Comparison of ENCODE assay signal across 2 cellular contexts in the genomic region with DNA sequence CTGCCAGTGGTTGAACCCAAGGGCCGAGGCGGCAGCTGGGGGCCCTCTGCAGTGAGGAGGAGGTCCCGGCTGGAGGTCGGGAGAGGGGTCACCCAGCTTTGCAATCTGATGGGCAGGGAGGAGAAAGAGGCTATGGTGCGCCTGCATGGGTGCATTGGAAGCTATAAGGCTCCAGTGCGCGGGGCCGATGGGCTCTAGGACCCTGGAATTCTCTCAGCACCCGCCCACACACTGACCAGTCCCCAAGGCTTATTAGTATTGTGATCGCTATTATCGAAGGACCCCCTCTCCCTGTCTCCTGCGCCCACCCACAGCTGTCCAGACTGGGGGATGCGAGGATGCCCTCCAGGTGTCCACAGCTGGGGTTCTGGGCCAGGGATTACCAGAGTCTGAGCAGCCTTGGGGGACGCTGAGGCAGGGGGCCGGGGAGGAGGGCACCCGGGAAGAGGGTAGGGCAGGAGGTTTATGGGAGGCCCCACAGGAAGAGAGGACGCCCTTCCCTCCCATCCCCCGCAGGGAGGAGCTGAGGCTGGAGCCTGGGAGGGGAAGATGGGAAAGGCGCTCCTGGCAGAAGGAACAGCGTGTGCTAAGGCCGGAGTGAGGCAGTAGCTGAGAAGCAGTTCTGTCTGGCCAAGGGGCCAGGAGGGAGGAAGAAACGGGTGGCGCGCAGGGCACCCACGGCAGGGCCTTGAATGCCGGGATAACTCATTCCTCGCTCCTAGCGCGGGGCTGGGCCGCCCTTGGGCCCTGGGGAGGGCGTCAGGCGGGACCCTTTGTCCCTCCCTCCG.
TF ChIP-seq lines count a peak whose summit lies in the region.

No MANE protein-coding gene starts in this region.

TF ChIP-seq in HCT116, 20 proteins besides CTCF, POLR2A, EP300 and RAD21:
- peak; percentile 71 for TF ChIP-seq POLR2AphosphoS5 (IDR thresholded peaks at IDR 0.05; ENCODE audit: low read depth, low read length)
- peak; percentile 43 for TF ChIP-seq YY1 (IDR thresholded peaks at IDR 0.05; ENCODE audit: extremely low read depth, insufficient replicate concordance, low read depth, low read length)
- TF ChIP-seq, protein P1, sequence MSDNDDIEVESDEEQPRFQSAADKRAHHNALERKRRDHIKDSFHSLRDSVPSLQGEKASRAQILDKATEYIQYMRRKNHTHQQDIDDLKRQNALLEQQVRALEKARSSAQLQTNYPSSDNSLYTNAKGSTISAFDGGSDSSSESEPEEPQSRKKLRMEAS (IDR thresholded peaks at IDR 0.05), result no peak
- TF ChIP-seq, protein P2, sequence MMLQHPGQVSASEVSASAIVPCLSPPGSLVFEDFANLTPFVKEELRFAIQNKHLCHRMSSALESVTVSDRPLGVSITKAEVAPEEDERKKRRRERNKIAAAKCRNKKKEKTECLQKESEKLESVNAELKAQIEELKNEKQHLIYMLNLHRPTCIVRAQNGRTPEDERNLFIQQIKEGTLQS (IDR thresholded peaks at IDR 0.05), result no peak

TF ChIP-seq in K562, 482 proteins besides CTCF, POLR2A, EP300 and RAD21:
- no peak for TF ChIP-seq HDGF (IDR thresholded peaks at IDR 0.05)
- no peak for TF ChIP-seq XRCC5 (IDR thresholded peaks at IDR 0.05; ENCODE audit: low read depth, low read length)
- TF ChIP-seq EGR1 (conservative IDR thresholded peaks at IDR 0.05), result peak; percentile 83
- TF ChIP-seq, protein P3, sequence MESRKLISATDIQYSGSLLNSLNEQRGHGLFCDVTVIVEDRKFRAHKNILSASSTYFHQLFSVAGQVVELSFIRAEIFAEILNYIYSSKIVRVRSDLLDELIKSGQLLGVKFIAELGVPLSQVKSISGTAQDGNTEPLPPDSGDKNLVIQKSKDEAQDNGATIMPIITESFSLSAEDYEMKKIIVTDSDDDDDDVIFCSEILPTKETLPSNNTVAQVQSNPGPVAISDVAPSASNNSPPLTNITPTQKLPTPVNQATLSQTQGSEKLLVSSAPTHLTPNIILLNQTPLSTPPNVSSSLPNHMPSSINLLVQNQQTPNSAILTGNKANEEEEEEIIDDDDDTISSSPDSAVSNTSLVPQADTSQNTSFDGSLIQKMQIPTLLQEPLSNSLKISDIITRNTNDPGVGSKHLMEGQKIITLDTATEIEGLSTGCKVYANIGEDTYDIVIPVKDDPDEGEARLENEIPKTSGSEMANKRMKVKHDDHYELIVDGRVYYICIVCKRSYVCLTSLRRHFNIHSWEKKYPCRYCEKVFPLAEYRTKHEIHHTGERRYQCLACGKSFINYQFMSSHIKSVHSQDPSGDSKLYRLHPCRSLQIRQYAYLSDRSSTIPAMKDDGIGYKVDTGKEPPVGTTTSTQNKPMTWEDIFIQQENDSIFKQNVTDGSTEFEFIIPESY (CRISPR knock-in tag; IDR thresholded peaks at IDR 0.05), result peak; percentile 37; the same call in 1 of the 2 replicates
- TF ChIP-seq ZNF143 (CRISPR knock-in tag; IDR thresholded peaks at IDR 0.05), result peak; percentile 41; the same call in 1 of the 2 replicates
- TF ChIP-seq POLR2G (IDR thresholded peaks at IDR 0.05; ENCODE audit: low read depth, low read length), result 0 out of 2 replicates have a peak, but pooled peaks have one; percentile 13
- TF ChIP-seq PCBP1 (IDR thresholded peaks at IDR 0.05; ENCODE audit: low read depth, low read length, poor library complexity, severe bottlenecking), result peak; percentile 92
- peak; percentile 43; the same call in 1 of the 2 replicates for TF ChIP-seq RBFOX2 (IDR thresholded peaks at IDR 0.05; ENCODE audit: low read depth, low read length)
- TF ChIP-seq, protein P4, sequence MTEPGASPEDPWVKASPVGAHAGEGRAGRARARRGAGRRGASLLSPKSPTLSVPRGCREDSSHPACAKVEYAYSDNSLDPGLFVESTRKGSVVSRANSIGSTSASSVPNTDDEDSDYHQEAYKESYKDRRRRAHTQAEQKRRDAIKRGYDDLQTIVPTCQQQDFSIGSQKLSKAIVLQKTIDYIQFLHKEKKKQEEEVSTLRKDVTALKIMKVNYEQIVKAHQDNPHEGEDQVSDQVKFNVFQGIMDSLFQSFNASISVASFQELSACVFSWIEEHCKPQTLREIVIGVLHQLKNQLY (CRISPR knock-in tag; conservative IDR thresholded peaks at IDR 0.05), result no peak
- TF ChIP-seq, protein P5, sequence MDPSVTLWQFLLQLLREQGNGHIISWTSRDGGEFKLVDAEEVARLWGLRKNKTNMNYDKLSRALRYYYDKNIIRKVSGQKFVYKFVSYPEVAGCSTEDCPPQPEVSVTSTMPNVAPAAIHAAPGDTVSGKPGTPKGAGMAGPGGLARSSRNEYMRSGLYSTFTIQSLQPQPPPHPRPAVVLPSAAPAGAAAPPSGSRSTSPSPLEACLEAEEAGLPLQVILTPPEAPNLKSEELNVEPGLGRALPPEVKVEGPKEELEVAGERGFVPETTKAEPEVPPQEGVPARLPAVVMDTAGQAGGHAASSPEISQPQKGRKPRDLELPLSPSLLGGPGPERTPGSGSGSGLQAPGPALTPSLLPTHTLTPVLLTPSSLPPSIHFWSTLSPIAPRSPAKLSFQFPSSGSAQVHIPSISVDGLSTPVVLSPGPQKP (CRISPR knock-in tag; IDR thresholded peaks at IDR 0.05), result no peak
- no peak for TF ChIP-seq ZSCAN32 (CRISPR knock-in tag; IDR thresholded peaks at IDR 0.05)
- TF ChIP-seq GATA2 (CRISPR knock-in tag; IDR thresholded peaks at IDR 0.05), result no peak
- TF ChIP-seq CEBPG (CRISPR knock-in tag; IDR thresholded peaks at IDR 0.05), result no peak
- TF ChIP-seq CEBPG (tag; conservative IDR thresholded peaks at IDR 0.05 in 1 of 2, IDR thresholded peaks at IDR 0.05 in 1 of 2), result no peak
- TF ChIP-seq DACH1 (IDR thresholded peaks at IDR 0.05; ENCODE audit: partially characterized antibody), result no peak
- TF ChIP-seq ZNF134 (CRISPR knock-in tag; conservative IDR thresholded peaks at IDR 0.05), result no peak
- TF ChIP-seq, protein P6, sequence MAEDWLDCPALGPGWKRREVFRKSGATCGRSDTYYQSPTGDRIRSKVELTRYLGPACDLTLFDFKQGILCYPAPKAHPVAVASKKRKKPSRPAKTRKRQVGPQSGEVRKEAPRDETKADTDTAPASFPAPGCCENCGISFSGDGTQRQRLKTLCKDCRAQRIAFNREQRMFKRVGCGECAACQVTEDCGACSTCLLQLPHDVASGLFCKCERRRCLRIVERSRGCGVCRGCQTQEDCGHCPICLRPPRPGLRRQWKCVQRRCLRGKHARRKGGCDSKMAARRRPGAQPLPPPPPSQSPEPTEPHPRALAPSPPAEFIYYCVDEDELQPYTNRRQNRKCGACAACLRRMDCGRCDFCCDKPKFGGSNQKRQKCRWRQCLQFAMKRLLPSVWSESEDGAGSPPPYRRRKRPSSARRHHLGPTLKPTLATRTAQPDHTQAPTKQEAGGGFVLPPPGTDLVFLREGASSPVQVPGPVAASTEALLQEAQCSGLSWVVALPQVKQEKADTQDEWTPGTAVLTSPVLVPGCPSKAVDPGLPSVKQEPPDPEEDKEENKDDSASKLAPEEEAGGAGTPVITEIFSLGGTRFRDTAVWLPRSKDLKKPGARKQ (CRISPR knock-in tag; IDR thresholded peaks at IDR 0.05), result no peak
- TF ChIP-seq MBD2 (IDR thresholded peaks at IDR 0.05; ENCODE audit: borderline replicate concordance, low read depth), result no peak
- TF ChIP-seq IFI16 (CRISPR knock-in tag; IDR thresholded peaks at IDR 0.05), result no peak
